Comparison of ENCODE assay signal across 8 cellular contexts in genomic region chr12:57461326-57461903, GRCh38. TPM values are rescaled to one million over a fixed set of nuclear protein-coding genes. Genes with fewer than 3 reads are reported as not detected.
DNase-seq lines count a peak whose midpoint lies in the region; ATAC-seq and TF ChIP-seq lines count a peak whose summit lies in the region.

No MANE protein-coding gene starts in this region.

- H3K18ac ChIP-seq in mesenchymal stem cell (ENCODE audit: low read depth in 1 of 2, low read length in 2 of 2): peak overlapping the region; percentile 65 to 97

- no peak overlapping the region for H2BK12ac ChIP-seq in mesenchymal stem cell (ENCODE audit: low read length in 2 of 2)

- H3K4me3 ChIP-seq in GM12865 (ENCODE audit: low read depth, low read length) (peak overlapping the region; percentile 71), mesenchymal stem cell (ENCODE audit: insufficient read depth in 1 of 2, low read depth in 1 of 2, low read length in 2 of 2) (peak overlapping the region; percentile 68 to 82), tibial artery (peak overlapping the region; percentile 58 to 71)

- H2AK5ac ChIP-seq in mesenchymal stem cell (ENCODE audit: low read length, severe bottlenecking): no peak overlapping the region

- peaks cover 2% of the 10 kb centered on the region for H3K79me1 ChIP-seq in mesenchymal stem cell (replicated peaks; ENCODE audit: low read length, poor library complexity, severe bottlenecking)

- ATAC-seq in SK-N-SH treated with all-trans-retinoic acid at 6 μM for 48 hours: peak; percentile 31
- ATAC-seq in HG02973 (IDR thresholded peaks at IDR 0.05; ENCODE audit: unreplicated experiment): no peak
- no peak for ATAC-seq in GM21447 (IDR thresholded peaks at IDR 0.05; ENCODE audit: unreplicated experiment)

- H3K23ac ChIP-seq in mesenchymal stem cell (ENCODE audit: low read length in 2 of 2): no peak overlapping the region

- TF ChIP-seq CTCF in GM12865 (IDR thresholded peaks at IDR 0.05; ENCODE audit: insufficient read depth, low read depth, low read length, missing control alignments) (no peak), tibial artery (IDR thresholded peaks at IDR 0.05) (no peak)

- H4K91ac ChIP-seq in mesenchymal stem cell (ENCODE audit: low read length): no peak overlapping the region

- 0% methylated on average over 5 of the region's 29 CpGs for WGBS in mesenchymal stem cell

- peak overlapping the region; percentile 99 for H3K4me2 ChIP-seq in mesenchymal stem cell (ENCODE audit: low read length, poor library complexity, severe bottlenecking)

- H4K8ac ChIP-seq in mesenchymal stem cell (ENCODE audit: low read length): no peak overlapping the region

- H3K4ac ChIP-seq in mesenchymal stem cell (ENCODE audit: low read depth in 1 of 2, low read length in 2 of 2): no peak overlapping the region

- no peak overlapping the region for H3K14ac ChIP-seq in mesenchymal stem cell (ENCODE audit: low read length in 2 of 2)

- H3K9me3 ChIP-seq in mesenchymal stem cell (ENCODE audit: control insufficient read depth, low read length): no peaks in the 10 kb centered on the region
- H3K9me3 ChIP-seq in tibial artery: no peaks in the 10 kb centered on the region

- no peak overlapping the region for H3K27ac ChIP-seq in mesenchymal stem cell (ENCODE audit: low read length, poor library complexity, severe bottlenecking)
- H3K27ac ChIP-seq in tibial artery: peak overlapping the region; percentile 70 to 72

- H3K36me3 ChIP-seq in mesenchymal stem cell (ENCODE audit: control insufficient read depth in 1 of 2, insufficient read depth in 2 of 2, low read depth in 1 of 2, low read length in 2 of 2): no peaks in the 10 kb centered on the region
- no peaks in the 10 kb centered on the region for H3K36me3 ChIP-seq in tibial artery

- H3K27me3 ChIP-seq in mesenchymal stem cell (ENCODE audit: control insufficient read depth in 1 of 2, insufficient read depth in 1 of 2, low read length in 2 of 2): peaks cover 17 to 46% of the 10 kb centered on the region in 2 experiments
- no peaks in the 10 kb centered on the region for H3K27me3 ChIP-seq in tibial artery

- no peak overlapping the region for H2BK5ac ChIP-seq in mesenchymal stem cell (ENCODE audit: low read depth, low read length, poor library complexity, severe bottlenecking)

- H3K4me1 ChIP-seq in mesenchymal stem cell (ENCODE audit: control insufficient read depth, insufficient read depth, low read depth, low read length): peaks cover 12% of the 10 kb centered on the region
- H3K4me1 ChIP-seq in tibial artery: peaks cover 0 to 27% (median 20%) of the 10 kb centered on the region in 4 donors

- intact Hi-C loops in tibial artery (cut with DNase I; ENCODE audit: low total_unique reads): no loop called here

- no peak overlapping the region for H2BK15ac ChIP-seq in mesenchymal stem cell (ENCODE audit: low read depth, poor library complexity, severe bottlenecking)

- H2AFZ ChIP-seq in mesenchymal stem cell (ENCODE audit: low read depth, low read length): no peak overlapping the region

- peak overlapping the region; percentile 59 for H3K9ac ChIP-seq in mesenchymal stem cell (ENCODE audit: low read length)

- DNase-seq in A172 (ENCODE audit: low spot score) (peak; percentile 16), GM12865 (ENCODE audit: low read depth) (no peak), mesenchymal stem cell (peak; percentile 72), tibial artery (peak; percentile 70 to 87)
- DNase-seq in effector CD8-positive, alpha-beta T cell (lab: John Stamatoyannopoulos, UW): peak; percentile 34

- H2BK120ac ChIP-seq in mesenchymal stem cell (ENCODE audit: low read depth, low read length): no peak overlapping the region

TF ChIP-seq in SK-N-SH treated with all-trans-retinoic acid at 6 μM for 48 hours, 23 proteins besides CTCF, POLR2A, EP300 and RAD21:
- TF ChIP-seq GLIS3 (CRISPR knock-in tag; IDR thresholded peaks at IDR 0.05) (no peak), CREB5 (CRISPR knock-in tag; IDR thresholded peaks at IDR 0.05; ENCODE audit: low read depth) (no peak), PATZ1 (CRISPR knock-in tag; IDR thresholded peaks at IDR 0.05; ENCODE audit: borderline replicate concordance) (peak; percentile 15; the same call in 1 of the 2 replicates), BACH2 (CRISPR knock-in tag; IDR thresholded peaks at IDR 0.05; ENCODE audit: borderline replicate concordance) (no peak)
TF ChIP-seq in SK-N-SH treated with all-trans-retinoic acid at 6 μM for 48 hours: peak in this region for 1.

RNA-seq across cellular contexts. Expression of gene GLI1, which starts 1.8 kb away (rescaled TPM):
- 0.19 and 4.1 TPM in 2 replicates for total RNA-seq in A172 (2014; rRNA removed; shearing (Covaris generic))
- polyA plus RNA-seq in mesenchymal stem cell (2013, experiment 1 of 2): 4.8 TPM
- 3.2 TPM for polyA plus RNA-seq in mesenchymal stem cell (2013, experiment 2 of 2)

RNA-seq across cellular contexts. Expression of gene INHBE, which starts 6.3 kb away (rescaled TPM):
- 0.14 and 0.17 TPM in 2 replicates for total RNA-seq in A172 (2014; rRNA removed; shearing (Covaris generic))
- polyA plus RNA-seq in mesenchymal stem cell (2013, experiment 1 of 2): 1.5 TPM
- 1.7 TPM for polyA plus RNA-seq in mesenchymal stem cell (2013, experiment 2 of 2)

RNA-seq across cellular contexts. Expression of gene ARHGAP9, which starts 18.3 kb away (rescaled TPM):
- total RNA-seq in A172 (2014; rRNA removed; shearing (Covaris generic)): 0.43 and 0.79 TPM in 2 replicates
- 0.07 TPM for polyA plus RNA-seq in mesenchymal stem cell (2013, experiment 1 of 2)
- polyA plus RNA-seq in mesenchymal stem cell (2013, experiment 2 of 2): 0.12 TPM

RNA-seq across cellular contexts. Expression of gene MARS1, which starts 26.5 kb away (rescaled TPM):
- 86.0 and 319 TPM in 2 replicates for total RNA-seq in A172 (2014; rRNA removed; shearing (Covaris generic))
- 410 TPM for polyA plus RNA-seq in mesenchymal stem cell (2013, experiment 1 of 2)
- polyA plus RNA-seq in mesenchymal stem cell (2013, experiment 2 of 2): 418 TPM

RNA-seq across cellular contexts. Expression of gene INHBC, which starts 26.8 kb away (rescaled TPM):
- total RNA-seq in A172 (2014; rRNA removed; shearing (Covaris generic)): not detected in 2 replicates
- 0.04 TPM for polyA plus RNA-seq in mesenchymal stem cell (2013, experiment 1 of 2)
- polyA plus RNA-seq in mesenchymal stem cell (2013, experiment 2 of 2): not detected
